1 cellular context compared by ENCODE assay signal in the genomic region with DNA sequence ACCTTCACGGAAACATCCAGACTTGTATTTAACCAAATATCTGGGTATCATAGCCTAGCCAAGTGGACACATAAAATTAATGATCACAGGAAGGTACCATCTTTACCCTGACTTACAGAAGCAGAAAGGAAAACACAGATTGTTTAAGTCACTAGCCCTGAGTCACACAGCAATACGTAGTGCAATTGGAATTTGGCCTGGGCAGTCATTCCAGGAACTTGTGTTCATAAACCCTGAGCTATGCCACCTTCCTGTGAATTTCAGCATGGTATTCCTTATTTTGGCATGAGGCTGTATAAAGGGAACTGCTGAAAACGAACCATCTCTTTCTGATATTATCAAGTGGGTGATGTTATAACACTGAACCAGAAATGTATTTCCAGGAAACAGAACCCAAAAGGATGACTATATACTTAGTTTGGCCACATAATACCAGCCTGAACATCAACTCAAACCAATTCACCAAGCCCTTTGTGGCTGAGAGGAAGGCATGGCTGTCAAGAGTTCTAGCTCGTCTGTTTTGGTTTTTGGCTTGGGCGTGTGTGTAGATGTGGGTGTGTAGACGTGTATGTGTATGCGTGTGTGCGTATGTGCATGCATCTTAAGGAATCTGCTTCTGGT.
TF ChIP-seq lines count a peak whose summit lies in the region.

No MANE protein-coding gene starts in this region.

TF ChIP-seq in HepG2, 621 proteins besides CTCF, POLR2A, EP300 and RAD21 (continued from another document):
- TF ChIP-seq, protein P1, sequence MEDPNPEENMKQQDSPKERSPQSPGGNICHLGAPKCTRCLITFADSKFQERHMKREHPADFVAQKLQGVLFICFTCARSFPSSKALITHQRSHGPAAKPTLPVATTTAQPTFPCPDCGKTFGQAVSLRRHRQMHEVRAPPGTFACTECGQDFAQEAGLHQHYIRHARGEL (CRISPR knock-in tag; IDR thresholded peaks at IDR 0.05): no peak
